In the genomic region with DNA sequence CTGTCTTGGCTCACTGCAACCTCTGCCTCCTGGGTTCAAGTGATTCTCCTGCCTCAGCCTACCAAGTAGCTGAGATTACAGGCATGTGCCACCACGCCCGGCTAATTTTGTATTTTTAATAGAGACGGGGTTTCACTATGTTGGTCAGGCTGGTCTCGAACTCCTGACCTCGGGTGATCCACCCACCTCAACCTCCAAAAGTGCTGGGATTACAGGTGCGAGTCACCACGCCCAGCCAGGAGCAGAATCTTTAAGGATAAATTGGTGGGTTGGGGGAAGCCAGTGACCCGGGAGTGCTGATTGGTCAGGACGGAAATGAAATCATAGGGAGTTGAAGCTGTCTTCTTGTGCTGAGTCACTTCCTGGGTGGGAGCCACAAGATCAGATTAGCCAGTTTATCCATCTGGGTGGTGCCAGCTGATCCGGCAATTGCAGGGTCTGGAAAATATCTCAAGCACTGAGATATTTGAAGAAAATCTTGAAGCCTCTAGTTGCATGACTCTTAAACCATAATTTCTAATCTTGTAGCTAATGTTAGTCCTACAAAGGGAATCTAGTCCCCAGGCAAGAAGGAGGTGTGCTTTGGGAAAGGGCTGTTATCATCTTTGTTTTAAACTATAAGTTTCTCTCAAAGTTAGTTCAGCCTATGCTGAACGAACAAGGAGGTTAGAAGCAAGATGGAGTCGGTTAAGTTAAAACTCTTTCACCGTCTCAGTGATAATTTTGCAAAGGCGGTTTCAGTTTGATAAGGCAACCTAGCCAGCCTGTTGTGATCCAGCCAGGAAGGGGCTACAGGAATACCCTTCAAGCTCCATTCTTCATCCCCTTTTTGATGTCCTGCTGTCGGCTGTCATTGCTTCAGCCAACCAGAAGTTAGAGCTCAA, we compare ENCODE assay signal across 1 cellular context.
TF ChIP-seq lines count a peak whose summit lies in the region.

No MANE protein-coding gene starts in this region.

TF ChIP-seq in HepG2, 621 proteins besides CTCF, POLR2A, EP300 and RAD21:
- 0 out of 2 replicates have a peak, but pooled peaks have one; percentile 13 for TF ChIP-seq FOSL2 (CRISPR knock-in tag; IDR thresholded peaks at IDR 0.05)
